ENCODE assay signal across 10 cellular contexts in genomic region chr4:53640576-53641459, GRCh38. TPM values are rescaled to one million over a fixed set of nuclear protein-coding genes. Genes with fewer than 3 reads are reported as not detected.
DNase-seq lines count a peak whose midpoint lies in the region; ATAC-seq, FAIRE-seq and TF ChIP-seq lines count a peak whose summit lies in the region.
"Had no signal": no experiment of that assay in that cellular context is flagged by ENCODE, and none has a peak within 500 bp of the region (broad histone marks: within the 10 kb centered on the region; RNA-seq: fewer than 3 reads in every experiment).

No MANE protein-coding gene starts in this region.

- H3K9ac ChIP-seq in kidney (ENCODE audit: low read length in 2 of 2), result no peak overlapping the region

- H3K27me3 ChIP-seq in foreskin keratinocyte, result peaks cover 13% of the 10 kb centered on the region

- TF ChIP-seq CTCF in kidney (IDR thresholded peaks at IDR 0.05; ENCODE audit: borderline replicate concordance, extremely low read depth, insufficient read depth) (no peak), foreskin keratinocyte (conservative IDR thresholded peaks at IDR 0.05) (no peak)

- H3K9me3 ChIP-seq in kidney (ENCODE audit: control insufficient read depth in 1 of 2, low read length in 2 of 2), result no peaks in the 10 kb centered on the region

- H3K36me3 ChIP-seq in kidney (ENCODE audit: control insufficient read depth in 1 of 2, insufficient read depth in 2 of 2, low read length in 2 of 2), result no peaks in the 10 kb centered on the region

- H3K4me3 ChIP-seq in kidney (ENCODE audit: low read length in 2 of 2), result no peak overlapping the region

- DNase-seq in kidney (no peak), GM19238 (ENCODE audit: insufficient read length, low spot score) (no peak), foreskin keratinocyte (no peak)
- DNase-seq in stimulated activated CD4-positive, alpha-beta T cell treated with anti-CD3 and anti-CD28 coated beads, Interleukin-1b, Interleukin-23, amount 100 ng/mL, for 48 hours, result no peak
- no peak for DNase-seq in activated CD4-positive, alpha-beta T cell treated with anti-CD3 and anti-CD28 coated beads for 1 hour
- DNase-seq: activated T-cell treated with anti-CD3 and anti-CD28 coated beads, Interleukin-2, amount 50 U/mL, for 1 hour; stimulated activated naive CD4-positive, alpha-beta T cell had no signal

- H3K4me1 ChIP-seq in kidney (ENCODE audit: control insufficient read depth in 1 of 2, insufficient read depth in 1 of 2, low read depth in 1 of 2, low read length in 2 of 2), result peaks cover 5 to 10% of the 10 kb centered on the region in 2 donors
- H3K4me1 ChIP-seq in foreskin keratinocyte, result no peaks in the 10 kb centered on the region

- intact Hi-C loops in kidney (cut with DNase I), result no loop called here

- H3K27ac ChIP-seq in kidney (ENCODE audit: low read depth in 2 of 2, low read length in 2 of 2), result peak overlapping the region; percentile 23 to 53
- no peak overlapping the region for H3K27ac ChIP-seq in foreskin keratinocyte

- ATAC-seq in GM18502 (IDR thresholded peaks at IDR 0.05; ENCODE audit: poor library complexity, unreplicated experiment), result peak; percentile 82
- peak; percentile 75 for ATAC-seq in GM21447 (IDR thresholded peaks at IDR 0.05; ENCODE audit: unreplicated experiment)
- peak; percentile 82 for ATAC-seq in HG03460 (IDR thresholded peaks at IDR 0.05; ENCODE audit: unreplicated experiment)
- ATAC-seq in foreskin keratinocyte, result no peak

- no peak for FAIRE-seq in kidney (lab: Jason Lieb, UNC)

RNA-seq across cellular contexts. Expression of gene LNX1, which starts 49.5 kb away (rescaled TPM):
- total RNA-seq in kidney, result 25.6 TPM
- polyA plus RNA-seq in kidney (ENCODE audit: insufficient read depth, low read depth, low replicate concordance), result 10.2 TPM
- total RNA-seq in foreskin keratinocyte, result 0.25 and 0.34 TPM in 2 replicates
- polyA plus RNA-seq in foreskin keratinocyte, result 0.03 and 0.09 TPM in 2 replicates

Comparison
In these comparisons a context has a peak if more than half of its experiments do, and no peak if none do; other contexts are left out.
1. RNA of gene LNX1, which starts 49.5 kb away (total RNA-seq): 25.6 TPM in kidney (single experiment); 0.25 to 0.34 TPM in foreskin keratinocyte; every median in the first group is over 10 times any median in the second.